Comparison of ENCODE assay signal across 18 cellular contexts in the genomic region with DNA sequence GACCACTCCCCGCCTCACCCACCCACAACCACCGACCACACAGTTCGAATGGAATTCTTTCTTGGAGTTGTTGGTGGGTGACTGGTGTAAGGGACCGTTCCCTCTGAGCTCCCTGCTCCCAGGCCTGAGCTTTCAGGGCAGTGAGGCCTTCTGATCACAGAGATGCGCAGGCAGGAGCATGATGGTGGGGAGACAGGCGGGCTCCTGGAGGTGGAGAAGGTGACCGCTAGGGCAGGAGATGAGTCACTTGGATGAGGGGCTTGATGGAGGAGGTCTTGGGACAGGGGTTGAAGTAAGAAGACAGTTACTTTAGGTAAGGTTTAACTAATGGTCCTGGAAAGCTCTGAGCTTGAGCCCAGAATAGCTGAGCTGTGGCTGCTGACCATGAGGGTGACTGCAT.
"Had no signal": no experiment of that assay in that cellular context is flagged by ENCODE, and none has a peak within 500 bp of the region (broad histone marks: within the 10 kb centered on the region; RNA-seq: fewer than 3 reads in every experiment).

No MANE protein-coding gene starts in this region.

- H3K4me1 Mint-ChIP-seq: immature natural killer cell, memory B cell had no signal

- H3K9me3 ChIP-seq: left ventricle myocardium inferior, lower lobe of right lung, upper lobe of right lung, vagina had no signal

- H3K27ac ChIP-seq: foreskin keratinocyte, left ventricle myocardium inferior, lower lobe of right lung, upper lobe of right lung, vagina had no signal

- H3K9me3 Mint-ChIP-seq: effector memory CD8-positive, alpha-beta T cell had no signal

- H3K4me1 ChIP-seq: foreskin keratinocyte, left ventricle myocardium inferior, lower lobe of right lung, upper lobe of right lung, vagina had no signal

- H3K27me3 ChIP-seq: foreskin keratinocyte, upper lobe of right lung, vagina had no signal

- H3K36me3 ChIP-seq: left ventricle myocardium inferior, lower lobe of right lung, upper lobe of right lung, vagina had no signal

- H3K4me3 Mint-ChIP-seq: dendritic cell treated with granulocyte-macrophage colony-stimulating factor and Interleukin-4, amounts not matched to agents 40 ng/mL and 50 ng/mL, for 4 days; effector memory CD8-positive, alpha-beta T cell; immature natural killer cell; memory B cell; natural killer cell treated with Interleukin-12 subunit alpha and Interleukin-12 subunit beta and Interleukin-15 and Interleukin-18, amount 100 ng/mL, for 72 hours had no signal

- H3K27ac Mint-ChIP-seq: dendritic cell treated with granulocyte-macrophage colony-stimulating factor and Interleukin-4, amounts not matched to agents 40 ng/mL and 50 ng/mL, for 4 days; effector memory CD8-positive, alpha-beta T cell; immature natural killer cell; memory B cell; natural killer cell treated with Interleukin-12 subunit alpha and Interleukin-12 subunit beta and Interleukin-15 and Interleukin-18, amount 100 ng/mL, for 72 hours had no signal

- DNase-seq: effector memory CD8-positive, alpha-beta T cell; erythroblast; foreskin keratinocyte; immature natural killer cell; kidney; left cardiac atrium; left ventricle myocardium inferior; lower lobe of right lung; midbrain; right cardiac atrium; stimulated activated CD4-positive, alpha-beta T cell treated with anti-CD3 and anti-CD28 coated beads, Interleukin-2, amount 100 ng/mL, for 48 hours; stimulated activated naive CD4-positive, alpha-beta T cell treated with Interleukin-2 at 50 U/mL for 16 hours; upper lobe of right lung had no signal

- H3K4me3 ChIP-seq: left ventricle myocardium inferior, lower lobe of right lung, smooth muscle cell, upper lobe of right lung, vagina had no signal

- ATAC-seq: effector memory CD8-positive, alpha-beta T cell; foreskin keratinocyte; left cardiac atrium; lower lobe of right lung; natural killer cell treated with Interleukin-12 subunit alpha and Interleukin-12 subunit beta and Interleukin-15 and Interleukin-18, amount 100 ng/mL, for 72 hours; upper lobe of right lung had no signal

- H3K36me3 Mint-ChIP-seq: immature natural killer cell; natural killer cell treated with Interleukin-12 subunit alpha and Interleukin-12 subunit beta and Interleukin-15 and Interleukin-18, amount 100 ng/mL, for 72 hours had no signal
